11 cellular contexts compared by ENCODE assay signal in genomic region chr7:138608292-138608691, GRCh38.
DNase-seq lines count a peak whose midpoint lies in the region; ATAC-seq and TF ChIP-seq lines count a peak whose summit lies in the region.
"Had no signal": no experiment of that assay in that cellular context is flagged by ENCODE, and none has a peak within 500 bp of the region (broad histone marks: within the 10 kb centered on the region; RNA-seq: fewer than 3 reads in every experiment).

No MANE protein-coding gene starts in this region.

- no peak overlapping the region for H3K18ac ChIP-seq in mesenchymal stem cell (ENCODE audit: low read depth in 1 of 2, low read length in 2 of 2)

- no peak overlapping the region for H2AK5ac ChIP-seq in mesenchymal stem cell (ENCODE audit: low read length, severe bottlenecking)

- no peak overlapping the region for H2BK5ac ChIP-seq in mesenchymal stem cell (ENCODE audit: low read depth, low read length, poor library complexity, severe bottlenecking)

- no peak overlapping the region for H3K23ac ChIP-seq in mesenchymal stem cell (ENCODE audit: low read length in 2 of 2)

- CTCF ChIA-PET in WTC11 (lab: Charles Lee) = no interaction called here

- H3K36me3 ChIP-seq in mesenchymal stem cell (ENCODE audit: control insufficient read depth in 1 of 2, insufficient read depth in 2 of 2, low read depth in 1 of 2, low read length in 2 of 2) = no peaks in the 10 kb centered on the region
- no peaks in the 10 kb centered on the region for H3K36me3 ChIP-seq in lower lobe of right lung

- no peak overlapping the region for H3K4ac ChIP-seq in mesenchymal stem cell (ENCODE audit: low read depth in 1 of 2, low read length in 2 of 2)

- H2BK120ac ChIP-seq in mesenchymal stem cell (ENCODE audit: low read depth, low read length) = no peak overlapping the region

- no peak overlapping the region for H3K9ac ChIP-seq in mesenchymal stem cell (ENCODE audit: low read length)

- H3K27me3 ChIP-seq in mesenchymal stem cell (ENCODE audit: control insufficient read depth in 1 of 2, insufficient read depth in 1 of 2, low read length in 2 of 2) = no peaks in the 10 kb centered on the region
- H3K27me3 ChIP-seq in lower lobe of right lung (ENCODE audit: low read depth) = no peaks in the 10 kb centered on the region

- H3K4me1 ChIP-seq in mesenchymal stem cell (ENCODE audit: control insufficient read depth, insufficient read depth, low read depth, low read length) (peaks cover 3% of the 10 kb centered on the region), lower lobe of right lung (no peaks in the 10 kb centered on the region)

- no peak overlapping the region for H2AFZ ChIP-seq in mesenchymal stem cell (ENCODE audit: low read depth, low read length)

- H3K27ac ChIP-seq in mesenchymal stem cell (ENCODE audit: low read length, poor library complexity, severe bottlenecking) = peak overlapping the region; percentile 29
- H3K27ac ChIP-seq in lower lobe of right lung = no peak overlapping the region

- POLR2A ChIA-PET in WTC11 (lab: Charles Lee) = no interaction called here

- no peak overlapping the region for H3K4me3 ChIP-seq in mesenchymal stem cell (ENCODE audit: insufficient read depth in 1 of 2, low read depth in 1 of 2, low read length in 2 of 2)
- no peak overlapping the region for H3K4me3 ChIP-seq in lower lobe of right lung

- no peaks in the 10 kb centered on the region for H3K79me1 ChIP-seq in mesenchymal stem cell (replicated peaks; ENCODE audit: low read length, poor library complexity, severe bottlenecking)

- TF ChIP-seq CTCF in WTC11 (IDR thresholded peaks at IDR 0.05) (no peak), lower lobe of right lung (IDR thresholded peaks at IDR 0.05) (no peak)

- no peak overlapping the region for H3K14ac ChIP-seq in mesenchymal stem cell (ENCODE audit: low read length in 2 of 2)

- H2BK15ac ChIP-seq in mesenchymal stem cell (ENCODE audit: low read depth, poor library complexity, severe bottlenecking) = no peak overlapping the region

- H3K9me3 ChIP-seq in mesenchymal stem cell (ENCODE audit: control insufficient read depth, low read length) (no peaks in the 10 kb centered on the region), lower lobe of right lung (no peaks in the 10 kb centered on the region)

- no peak overlapping the region for H4K8ac ChIP-seq in mesenchymal stem cell (ENCODE audit: low read length)

- peak; percentile 73 for ATAC-seq in GM19452 (IDR thresholded peaks at IDR 0.05; ENCODE audit: unreplicated experiment)
- no peak for ATAC-seq in WTC11
- ATAC-seq in lower lobe of right lung = no peak
- ATAC-seq: Right ventricle myocardium inferior had no signal

- no peak overlapping the region for H3K4me3 Mint-ChIP-seq in WTC11

- no peak overlapping the region for H2BK12ac ChIP-seq in mesenchymal stem cell (ENCODE audit: low read length in 2 of 2)

- peak; percentile 62 for DNase-seq in GM03348 (ENCODE audit: low spot score)
- DNase-seq in NCI-H146 treated with DMSO at 0.1 percent for 48 hours (lab: John Stamatoyannopoulos, UW; ENCODE audit: unreplicated experiment) = peak; percentile 86
- DNase-seq in mesenchymal stem cell = peak; percentile 11
- DNase-seq in NCI-H2227 treated with DMSO at 0.1 percent for 48 hours (lab: John Stamatoyannopoulos, UW) = no peak
- no peak for DNase-seq in WTC11 (ENCODE audit: low spot score)
- DNase-seq in SIG-M5 treated with dmso at 0.1 percent for 504 hours (lab: John Stamatoyannopoulos, UW; ENCODE audit: unreplicated experiment) = no peak
- DNase-seq in lower lobe of right lung = no peak
- DNase-seq: erythroblast, midbrain had no signal

- H3K27me3 Mint-ChIP-seq in WTC11 (ENCODE audit: low read depth) = no peaks in the 10 kb centered on the region

- H3K4me1 Mint-ChIP-seq in WTC11 = peaks cover 7% of the 10 kb centered on the region

- H3K36me3 Mint-ChIP-seq in WTC11 = peaks cover 10% of the 10 kb centered on the region

- 65% methylated on average over 9 of the region's 12 CpGs for WGBS in mesenchymal stem cell

- no peak overlapping the region for H3K4me2 ChIP-seq in mesenchymal stem cell (ENCODE audit: low read length, poor library complexity, severe bottlenecking)

- intact Hi-C loops in lower lobe of right lung (cut with DNase I) = no loop called here

- no peak overlapping the region for H4K91ac ChIP-seq in mesenchymal stem cell (ENCODE audit: low read length)

- no peak overlapping the region for H3K27ac Mint-ChIP-seq in WTC11

- peaks cover 10% of the 10 kb centered on the region for H3K9me3 Mint-ChIP-seq in WTC11

TF ChIP-seq in WTC11, 78 proteins besides CTCF, POLR2A, EP300 and RAD21:
- TF ChIP-seq NFE2L1 (CRISPR knock-in tag; IDR thresholded peaks at IDR 0.05) (no peak), OVOL2 (CRISPR knock-in tag; IDR thresholded peaks at IDR 0.05; ENCODE audit: borderline replicate concordance) (no peak), ATF1 (CRISPR knock-in tag; IDR thresholded peaks at IDR 0.05) (no peak), STAT6 (CRISPR knock-in tag; conservative IDR thresholded peaks at IDR 0.05; ENCODE audit: low read depth) (no peak), ZNF121 (CRISPR knock-in tag; IDR thresholded peaks at IDR 0.05) (no peak), ZNF425 (CRISPR knock-in tag; conservative IDR thresholded peaks at IDR 0.05) (no peak), ATF6 (CRISPR knock-in tag; IDR thresholded peaks at IDR 0.05) (no peak)

Comparison
In these comparisons a context has a peak if more than half of its experiments do, and no peak if none do; other contexts are left out.
1. DNase-seq: peak in GM03348 (single experiment), NCI-H146 treated with DMSO at 0.1 percent for 48 hours (single experiment) and mesenchymal stem cell (single experiment); none in NCI-H2227 treated with DMSO at 0.1 percent for 48 hours (single experiment), WTC11 (single experiment), SIG-M5 treated with dmso at 0.1 percent for 504 hours (single experiment) and lower lobe of right lung (single experiment).